Comparison of ENCODE assay signal across 15 cellular contexts in the genomic region with DNA sequence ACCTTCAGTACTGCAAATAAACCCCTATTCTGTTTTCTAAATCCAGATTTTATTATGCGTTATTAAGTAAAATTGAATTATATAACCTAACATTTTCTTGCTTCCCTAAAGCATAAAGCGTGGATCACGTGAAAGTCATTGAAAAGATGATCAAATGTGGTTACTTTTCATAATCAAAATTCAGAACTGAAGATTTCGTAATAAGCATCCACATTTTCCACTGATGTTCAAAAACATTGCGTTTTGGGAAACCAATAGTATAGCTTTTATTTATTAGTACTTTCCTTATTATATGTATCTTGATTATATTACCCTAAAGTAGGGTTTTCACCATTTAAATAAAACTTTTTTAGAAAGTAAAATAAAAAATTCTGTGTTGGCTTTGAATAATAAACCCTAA.
DNase-seq lines count a peak whose midpoint lies in the region; ATAC-seq lines count a peak whose summit lies in the region.
"Had no signal": no experiment of that assay in that cellular context is flagged by ENCODE, and none has a peak within 500 bp of the region (broad histone marks: within the 10 kb centered on the region; RNA-seq: fewer than 3 reads in every experiment).

No MANE protein-coding gene starts in this region.

- no peaks in the 10 kb centered on the region for H3K27me3 Mint-ChIP-seq in stimulated activated naive CD8-positive, alpha-beta T cell treated with anti-CD3 and anti-CD28 coated beads, Interleukin-15, Interleukin-2, amounts not matched to agents 100 ng/mL and 50 ng/mL, for 24 hours
- no peaks in the 10 kb centered on the region for H3K27me3 Mint-ChIP-seq in stimulated activated naive CD8-positive, alpha-beta T cell treated with anti-CD3 and anti-CD28 coated beads, Interleukin-15, amount 100 ng/mL, for 72 hours
- H3K27me3 Mint-ChIP-seq in effector memory CD8-positive, alpha-beta T cell = no peaks in the 10 kb centered on the region

- peaks cover 45% of the 10 kb centered on the region for H3K4me1 Mint-ChIP-seq in stimulated activated naive CD8-positive, alpha-beta T cell treated with anti-CD3 and anti-CD28 coated beads, Interleukin-15, Interleukin-2, amounts not matched to agents 100 ng/mL and 50 ng/mL, for 24 hours (ENCODE audit: low read depth)
- peaks cover 26% of the 10 kb centered on the region for H3K4me1 Mint-ChIP-seq in stimulated activated naive CD8-positive, alpha-beta T cell treated with anti-CD3 and anti-CD28 coated beads, Interleukin-15, amount 100 ng/mL, for 72 hours
- H3K4me1 Mint-ChIP-seq in effector memory CD8-positive, alpha-beta T cell (ENCODE audit: low read depth in 2 of 2) = peaks cover 28 to 43% of the 10 kb centered on the region in 2 donors

- peak overlapping the region; percentile 94 for H3K4me3 Mint-ChIP-seq in stimulated activated naive CD8-positive, alpha-beta T cell treated with anti-CD3 and anti-CD28 coated beads, Interleukin-15, Interleukin-2, amounts not matched to agents 100 ng/mL and 50 ng/mL, for 24 hours
- peak overlapping the region in 1 of 2 donors; percentile 98 for H3K4me3 Mint-ChIP-seq in stimulated activated naive CD8-positive, alpha-beta T cell treated with anti-CD3 and anti-CD28 coated beads, Interleukin-15, amount 100 ng/mL, for 72 hours
- peak overlapping the region; percentile 97 for H3K4me3 Mint-ChIP-seq in effector memory CD8-positive, alpha-beta T cell

- 0 out of 2 replicates have a peak overlapping the region, but pooled peaks have one; percentile 38 for H3K27ac ChIP-seq in SK-N-MC

- peaks cover 5% of the 10 kb centered on the region; the same call in 1 of the 2 replicates for H3K36me3 ChIP-seq in SK-N-MC (ENCODE audit: insufficient read depth, low read length)

- no peaks in the 10 kb centered on the region for H3K9me3 Mint-ChIP-seq in stimulated activated naive CD8-positive, alpha-beta T cell treated with anti-CD3 and anti-CD28 coated beads, Interleukin-15, Interleukin-2, amounts not matched to agents 100 ng/mL and 50 ng/mL, for 24 hours
- H3K9me3 Mint-ChIP-seq in stimulated activated naive CD8-positive, alpha-beta T cell treated with anti-CD3 and anti-CD28 coated beads, Interleukin-15, amount 100 ng/mL, for 72 hours = no peaks in the 10 kb centered on the region
- H3K9me3 Mint-ChIP-seq in effector memory CD8-positive, alpha-beta T cell = no peaks in the 10 kb centered on the region

- no peak for ATAC-seq in stimulated activated naive CD8-positive, alpha-beta T cell treated with anti-CD3 and anti-CD28 coated beads, Interleukin-15, amount 100 ng/mL, for 72 hours
- no peak for ATAC-seq in effector memory CD8-positive, alpha-beta T cell (replicated peaks)
- ATAC-seq in GM18511 (IDR thresholded peaks at IDR 0.05; ENCODE audit: unreplicated experiment) (no peak), HG03521 (IDR thresholded peaks at IDR 0.05; ENCODE audit: unreplicated experiment) (no peak)

- H3K36me3 Mint-ChIP-seq in stimulated activated naive CD8-positive, alpha-beta T cell treated with anti-CD3 and anti-CD28 coated beads, Interleukin-15, Interleukin-2, amounts not matched to agents 100 ng/mL and 50 ng/mL, for 24 hours (ENCODE audit: low read depth) = no peaks in the 10 kb centered on the region
- peaks cover 12% of the 10 kb centered on the region for H3K36me3 Mint-ChIP-seq in effector memory CD8-positive, alpha-beta T cell (ENCODE audit: insufficient read depth)

- H3K9ac ChIP-seq in SK-N-MC (ENCODE audit: insufficient read length) = no peak overlapping the region

- H3K27ac Mint-ChIP-seq in stimulated activated naive CD8-positive, alpha-beta T cell treated with anti-CD3 and anti-CD28 coated beads, Interleukin-15, Interleukin-2, amounts not matched to agents 100 ng/mL and 50 ng/mL, for 24 hours = no peak overlapping the region
- H3K27ac Mint-ChIP-seq in stimulated activated naive CD8-positive, alpha-beta T cell treated with anti-CD3 and anti-CD28 coated beads, Interleukin-15, amount 100 ng/mL, for 72 hours = peak overlapping the region in 1 of 2 donors; percentile 10
- no peak overlapping the region for H3K27ac Mint-ChIP-seq in effector memory CD8-positive, alpha-beta T cell

- DNase-seq in stimulated activated naive CD8-positive, alpha-beta T cell treated with anti-CD3 and anti-CD28 coated beads, Interleukin-15, amount 100 ng/mL, for 72 hours = no peak
- no peak for DNase-seq in SK-N-MC (ENCODE audit: low read depth, low spot score)
- no peak for DNase-seq in effector memory CD8-positive, alpha-beta T cell
- no peak for DNase-seq in NCI-H1436 (lab: John Stamatoyannopoulos, UW)
- DNase-seq: activated naive CD4-positive, alpha-beta T cell treated with anti-CD3 and anti-CD28 coated beads, Interleukin-2, amount 50 U/mL, for 16 hours; kidney; NCI-H1417; NCI-H345; stimulated activated CD4-positive, alpha-beta T cell treated with anti-CD3 and anti-CD28 coated beads, Interleukin-2, amount 100 ng/mL, for 24 hours; stimulated activated CD8-positive, alpha-beta memory T cell treated with anti-CD3 and anti-CD28 coated beads, Interleukin-4, amount 100 ng/mL, for 48 hours; SW 1271; trophoblast cell had no signal

- no peaks in the 10 kb centered on the region for H3K9me3 ChIP-seq in SK-N-MC (ENCODE audit: low read depth, low read length)

- H3K4me3 ChIP-seq in SK-N-MC = peak overlapping the region; percentile 83
